In genomic region chrX:128754130-128754529, GRCh38 we compare ENCODE assay signal across 1 cellular context.
TF ChIP-seq lines count a peak whose summit lies in the region.

No MANE protein-coding gene starts in this region.

TF ChIP-seq in HepG2, 621 proteins besides CTCF, POLR2A, EP300 and RAD21 (continued from another document and continues in another):
- no peak for TF ChIP-seq MLX (CRISPR knock-in tag; IDR thresholded peaks at IDR 0.05)
- TF ChIP-seq LCORL (IDR thresholded peaks at IDR 0.05), result peak; percentile 69; the same call in 1 of the 2 replicates
- TF ChIP-seq LCORL (CRISPR knock-in tag; IDR thresholded peaks at IDR 0.05), result 0 out of 2 replicates have a peak, but pooled peaks have one; percentile 16
- no peak for TF ChIP-seq MAF1 (CRISPR knock-in tag; IDR thresholded peaks at IDR 0.05; ENCODE audit: borderline replicate concordance)
- no peak for TF ChIP-seq SNRNP70 (IDR thresholded peaks at IDR 0.05; ENCODE audit: low read depth, low read length)
- TF ChIP-seq CEBPG (CRISPR knock-in tag; IDR thresholded peaks at IDR 0.05), result no peak
- TF ChIP-seq JDP2 (CRISPR knock-in tag; IDR thresholded peaks at IDR 0.05; ENCODE audit: borderline replicate concordance), result no peak
- TF ChIP-seq SNAPC2 (CRISPR knock-in tag; IDR thresholded peaks at IDR 0.05), result no peak
- no peak for TF ChIP-seq TEF (CRISPR knock-in tag; IDR thresholded peaks at IDR 0.05)
- no peak for TF ChIP-seq ZFP36 (IDR thresholded peaks at IDR 0.05; ENCODE audit: borderline replicate concordance, low read depth, low read length, partially characterized antibody)
- 0 out of 2 replicates have a peak, but pooled peaks have one; percentile 34 for TF ChIP-seq NR2F2 (IDR thresholded peaks at IDR 0.05; ENCODE audit: borderline replicate concordance, low read depth)
- TF ChIP-seq ZNF431 (CRISPR knock-in tag; IDR thresholded peaks at IDR 0.05; ENCODE audit: borderline replicate concordance, low read depth), result no peak
- no peak for TF ChIP-seq WIZ (CRISPR knock-in tag; IDR thresholded peaks at IDR 0.05)
- TF ChIP-seq SMAD1 (CRISPR knock-in tag; IDR thresholded peaks at IDR 0.05; ENCODE audit: borderline replicate concordance, low read depth), result no peak
- TF ChIP-seq MAZ (IDR thresholded peaks at IDR 0.05; ENCODE audit: borderline replicate concordance, low read depth, low read length), result no peak
- no peak for TF ChIP-seq MAZ (CRISPR knock-in tag; IDR thresholded peaks at IDR 0.05; ENCODE audit: low read depth)
- no peak for TF ChIP-seq ZC3H13 (CRISPR knock-in tag; IDR thresholded peaks at IDR 0.05)
- 0 out of 2 replicates have a peak, but pooled peaks have one; percentile 32 for TF ChIP-seq ZNF609 (CRISPR knock-in tag; IDR thresholded peaks at IDR 0.05; ENCODE audit: borderline replicate concordance)
- no peak for TF ChIP-seq GABPA (IDR thresholded peaks at IDR 0.05; ENCODE audit: low read depth, low read length)
- TF ChIP-seq GABPA (CRISPR knock-in tag; IDR thresholded peaks at IDR 0.05; ENCODE audit: low read depth), result no peak
- no peak for TF ChIP-seq SRF (IDR thresholded peaks at IDR 0.05; ENCODE audit: low read depth, low read length)
- no peak for TF ChIP-seq CBX2 (IDR thresholded peaks at IDR 0.05; ENCODE audit: low read depth, low read length)
- TF ChIP-seq CBX2 (CRISPR knock-in tag; IDR thresholded peaks at IDR 0.05; ENCODE audit: low read depth), result no peak
- TF ChIP-seq NR2F6 (IDR thresholded peaks at IDR 0.05), result peak; percentile 21; the same call in 1 of the 2 replicates
- no peak for TF ChIP-seq NR2F6 (CRISPR knock-in tag; IDR thresholded peaks at IDR 0.05)
- no peak for TF ChIP-seq HDAC6 (IDR thresholded peaks at IDR 0.05; ENCODE audit: low read depth, low read length)
- TF ChIP-seq TEAD3 (CRISPR knock-in tag; optimal IDR thresholded peaks at IDR 0.05; ENCODE audit: borderline replicate concordance), result peak; percentile 22
- no peak for TF ChIP-seq NR0B2 (CRISPR knock-in tag; IDR thresholded peaks at IDR 0.05)
- no peak for TF ChIP-seq ZBTB10 (CRISPR knock-in tag; IDR thresholded peaks at IDR 0.05; ENCODE audit: borderline replicate concordance)
- no peak for TF ChIP-seq EED (CRISPR knock-in tag; IDR thresholded peaks at IDR 0.05)
- no peak for TF ChIP-seq ZFP90 (CRISPR knock-in tag; IDR thresholded peaks at IDR 0.05; ENCODE audit: borderline replicate concordance)
- TF ChIP-seq CEBPB (IDR thresholded peaks at IDR 0.05; ENCODE audit: borderline replicate concordance, low read depth, low read length), result peak; percentile 11; the same call in 1 of the 2 replicates
- no peak for TF ChIP-seq HNRNPK (IDR thresholded peaks at IDR 0.05; ENCODE audit: low read depth, low read length, poor library complexity, severe bottlenecking)
- TF ChIP-seq FOXA1 (IDR thresholded peaks at IDR 0.05), result peak; percentile 68; the same call in 1 of the 2 replicates
- no peak for TF ChIP-seq FOXA1 (CRISPR knock-in tag; IDR thresholded peaks at IDR 0.05)
- TF ChIP-seq ONECUT2 (CRISPR knock-in tag; IDR thresholded peaks at IDR 0.05), result peak; percentile 73
- TF ChIP-seq THAP11 (CRISPR knock-in tag; IDR thresholded peaks at IDR 0.05), result no peak
- TF ChIP-seq ZNF441 (CRISPR knock-in tag; IDR thresholded peaks at IDR 0.05; ENCODE audit: borderline replicate concordance), result no peak
- TF ChIP-seq MED1 (CRISPR knock-in tag; IDR thresholded peaks at IDR 0.05), result no peak
- TF ChIP-seq ZHX2 (IDR thresholded peaks at IDR 0.05; ENCODE audit: low read depth), result no peak
- TF ChIP-seq ZHX2 (CRISPR knock-in tag; IDR thresholded peaks at IDR 0.05; ENCODE audit: borderline replicate concordance), result no peak
- TF ChIP-seq ZNF543 (CRISPR knock-in tag; IDR thresholded peaks at IDR 0.05), result no peak
- TF ChIP-seq NPAS2 (CRISPR knock-in tag; IDR thresholded peaks at IDR 0.05; ENCODE audit: borderline replicate concordance), result no peak
- no peak for TF ChIP-seq FUBP1 (CRISPR knock-in tag; IDR thresholded peaks at IDR 0.05; ENCODE audit: borderline replicate concordance)
- TF ChIP-seq PRPF4 (IDR thresholded peaks at IDR 0.05; ENCODE audit: low read depth, low read length, poor library complexity, severe bottlenecking), result no peak
- TF ChIP-seq ZBTB14 (CRISPR knock-in tag; IDR thresholded peaks at IDR 0.05), result no peak
- no peak for TF ChIP-seq NR3C1 (CRISPR knock-in tag; IDR thresholded peaks at IDR 0.05)
- TF ChIP-seq HNRNPUL1 (IDR thresholded peaks at IDR 0.05; ENCODE audit: low read depth, low read length), result no peak
